14 cellular contexts compared by ENCODE assay signal in the genomic region with DNA sequence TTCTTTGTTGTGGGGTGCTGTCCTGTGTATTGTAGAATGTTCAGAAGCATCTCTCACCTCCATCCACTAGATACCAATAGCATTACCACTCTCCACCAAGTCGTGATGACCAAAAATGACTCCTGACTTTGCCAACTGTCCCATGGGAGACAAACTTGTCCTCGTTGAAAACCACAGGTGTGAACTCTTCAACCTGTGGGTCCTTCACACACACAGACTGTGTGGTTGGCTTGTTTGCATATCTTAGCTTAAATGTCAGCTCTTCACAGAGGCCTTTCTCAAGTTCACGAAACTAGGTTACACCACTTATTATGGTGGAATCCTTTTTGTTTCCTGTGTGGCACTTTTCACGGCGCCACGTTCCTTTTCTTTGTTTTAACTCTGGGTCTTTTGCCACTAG. TPM values are rescaled to one million over a fixed set of nuclear protein-coding genes. Genes with fewer than 3 reads are reported as not detected.
DNase-seq lines count a peak whose midpoint lies in the region; ATAC-seq and TF ChIP-seq lines count a peak whose summit lies in the region.
"Had no signal": no experiment of that assay in that cellular context is flagged by ENCODE, and none has a peak within 500 bp of the region (broad histone marks: within the 10 kb centered on the region; RNA-seq: fewer than 3 reads in every experiment).

No MANE protein-coding gene starts in this region.

- no peak overlapping the region for H3K4me3 ChIP-seq in lower leg skin (ENCODE audit: low read depth, poor library complexity, severe bottlenecking)
- H3K4me3 ChIP-seq: ascending aorta had no signal

- ATAC-seq in GM18867 (IDR thresholded peaks at IDR 0.05; ENCODE audit: unreplicated experiment) (peak; percentile 90), GM21423 (IDR thresholded peaks at IDR 0.05; ENCODE audit: unreplicated experiment) (peak; percentile 83), HG02970 (IDR thresholded peaks at IDR 0.05; ENCODE audit: low FRiP score, unreplicated experiment) (peak; percentile 51), HG03520 (IDR thresholded peaks at IDR 0.05; ENCODE audit: unreplicated experiment) (peak; percentile 45), omental fat pad (ENCODE audit: low FRiP score) (no peak)
- ATAC-seq: right cardiac atrium, T-helper 17 cell had no signal

- TF ChIP-seq POLR2A in lower leg skin (IDR thresholded peaks at IDR 0.05), result no peak

- no peak for DNase-seq in omental fat pad (ENCODE audit: low spot score)
- no peak for DNase-seq in activated CD4-positive, alpha-beta T cell treated with anti-CD3 and anti-CD28 coated beads for 4 hours
- no peak for DNase-seq in lower leg skin (ENCODE audit: low spot score in 2 of 2)
- no peak for DNase-seq in stimulated activated naive CD4-positive, alpha-beta T cell treated with Interleukin-2 at 50 U/mL for 16 hours (lab: John Stamatoyannopoulos, UW)
- DNase-seq: activated CD4-positive, alpha-beta T cell treated with anti-CD3 and anti-CD28 coated beads, Interleukin-2, amount 50 U/mL, for 48 hours; NCI-H2029 treated with DMSO at 0.1 percent for 48 hours; right cardiac atrium; T-helper 17 cell had no signal

- intact Hi-C loops in lower leg skin (cut with DNase I; ENCODE audit: low total_unique reads), result no loop called here

- 93% methylated on average over 6 of the region's 6 CpGs for WGBS in lower leg skin, 2 donors

- no peak for TF ChIP-seq CTCF in omental fat pad (IDR thresholded peaks at IDR 0.05)
- TF ChIP-seq CTCF in lower leg skin (IDR thresholded peaks at IDR 0.05), result no peak

RNA-seq across cellular contexts. Expression of a gene that starts 6.8 kb away (rescaled TPM):
- total RNA-seq in omental fat pad (1 to 10 TPM in 1 of 4 donors, under 1 TPM in 1, not detected in 2; 0.74 to 1.1 TPM), lower leg skin (1 to 10 TPM in 2 of 4 donors, under 1 TPM in 2; 0.46 to 1.3 (median 0.82) TPM)
- total RNA-seq: ascending aorta, MCF 10A had no signal

RNA-seq across cellular contexts. Expression of a gene that starts 57.8 kb away (rescaled TPM):
- total RNA-seq in omental fat pad, result 10 to 100 TPM in 2 of 4 donors, 1 to 10 TPM in 2; 5.1 to 29.5 (median 11.8) TPM
- 1 to 10 TPM in 3 of 4 donors, under 1 TPM in 1; 0.78 to 2.7 (median 1.3) TPM for total RNA-seq in lower leg skin
- total RNA-seq: ascending aorta had no signal
